43 cellular contexts compared by ENCODE assay signal in genomic region chr1:206957639-206958038, GRCh38. TPM values are rescaled to one million over a fixed set of nuclear protein-coding genes. Genes with fewer than 3 reads are reported as not detected.
"Had no signal": no experiment of that assay in that cellular context is flagged by ENCODE, and none has a peak within 500 bp of the region (broad histone marks: within the 10 kb centered on the region; RNA-seq: fewer than 3 reads in every experiment).

No MANE protein-coding gene starts in this region.

- H3K4me3 ChIP-seq: adrenal gland, ascending aorta, body of pancreas, breast epithelium, cardiac muscle cell had no signal

- H3K27me3 ChIP-seq: adrenal gland, ascending aorta, body of pancreas, breast epithelium, cardiac muscle cell had no signal

- H3K27me3 Mint-ChIP-seq: activated naive CD4-positive, alpha-beta T cell treated with anti-CD3 and anti-CD28 coated beads, Interleukin-2, amount 50 U/mL, for 24 hours; activated naive CD8-positive, alpha-beta T cell; activated naive CD8-positive, alpha-beta T cell treated with anti-CD3 and anti-CD28 coated beads for 36 hours; activated naive CD8-positive, alpha-beta T cell treated with anti-CD3 and anti-CD28 coated beads, Interleukin-2, amount 10 ng/mL, durations not matched to agents 7 days and 5 days; activated T-cell treated with anti-CD3 and anti-CD28 coated beads, Interleukin-2, amount 50 U/mL, for 24 hours; central memory CD8-positive, alpha-beta T cell had no signal

- H3K4me1 ChIP-seq: adrenal gland, ascending aorta had no signal

- ATAC-seq: activated naive CD4-positive, alpha-beta T cell treated with anti-CD3 and anti-CD28 coated beads, Interleukin-2, amount 50 U/mL, for 72 hours; activated naive CD8-positive, alpha-beta T cell treated with anti-CD3 and anti-CD28 coated beads, Interleukin-2, amount 50 U/mL, for 24 hours; activated T-cell treated with anti-CD3 and anti-CD28 coated beads, Interleukin-2, amount 50 U/mL, for 4 hours; activated T-cell treated with anti-CD3 and anti-CD28 coated beads, Interleukin-2, amount 50 U/mL, for 72 hours; activated T-helper 17 cell treated with anti-CD3 and anti-CD28 coated beads, Interleukin-2, amount 50 U/mL, for 72 hours; body of pancreas had no signal

- H3K36me3 Mint-ChIP-seq: activated naive CD4-positive, alpha-beta T cell treated with anti-CD3 and anti-CD28 coated beads, Interleukin-2, amount 10 ng/mL, durations not matched to agents 7 days and 5 days; activated naive CD4-positive, alpha-beta T cell treated with anti-CD3 and anti-CD28 coated beads, Interleukin-2, amount 50 U/mL, for 24 hours; activated naive CD4-positive, alpha-beta T cell treated with anti-CD3 and anti-CD28 coated beads, Interleukin-2, amount 50 U/mL, for 72 hours; activated naive CD8-positive, alpha-beta T cell; activated naive CD8-positive, alpha-beta T cell treated with anti-CD3 and anti-CD28 coated beads for 36 hours; activated naive CD8-positive, alpha-beta T cell treated with anti-CD3 and anti-CD28 coated beads, Interleukin-2, amount 10 ng/mL, durations not matched to agents 7 days and 5 days; brain had no signal

- H3K36me3 ChIP-seq: adrenal gland, ascending aorta, brain microvascular endothelial cell, breast epithelium, cardiac muscle cell had no signal

- H3K27ac ChIP-seq: adrenal gland, ascending aorta, body of pancreas, brain microvascular endothelial cell, cardiac muscle cell had no signal

- FAIRE-seq: astrocyte, bronchial epithelial cell had no signal

- H3K9me3 Mint-ChIP-seq: activated naive CD4-positive, alpha-beta T cell treated with anti-CD3 and anti-CD28 coated beads for 36 hours; activated naive CD4-positive, alpha-beta T cell treated with anti-CD3 and anti-CD28 coated beads, Interleukin-2, amount 10 ng/mL, durations not matched to agents 7 days and 5 days; activated naive CD4-positive, alpha-beta T cell treated with anti-CD3 and anti-CD28 coated beads, Interleukin-2, amount 50 U/mL, for 24 hours; activated naive CD4-positive, alpha-beta T cell treated with anti-CD3 and anti-CD28 coated beads, Interleukin-2, amount 50 U/mL, for 72 hours; activated naive CD8-positive, alpha-beta T cell treated with anti-CD3 and anti-CD28 coated beads for 36 hours; activated naive CD8-positive, alpha-beta T cell treated with anti-CD3 and anti-CD28 coated beads, Interleukin-2, amount 10 ng/mL, durations not matched to agents 7 days and 5 days; activated naive CD8-positive, alpha-beta T cell treated with anti-CD3 and anti-CD28 coated beads, Interleukin-2, amount 50 U/mL, for 24 hours; activated T-cell treated with anti-CD3 and anti-CD28 coated beads, Interleukin-2, amount 50 U/mL, for 24 hours; activated T-cell treated with anti-CD3 and anti-CD28 coated beads, Interleukin-2, amount 50 U/mL, for 4 hours; activated T-cell treated with anti-CD3 and anti-CD28 coated beads, Interleukin-2, amount 50 U/mL, for 72 hours; activated T-helper 1 cell treated with anti-CD3 and anti-CD28 coated beads, Interleukin-12 subunit alpha, Interleukin-12 subunit beta, Interleukin-2, Interleukin-4 antibody, amounts not matched to agents 30 ng/mL and 10 ng/mL and 1 ng/mL, durations not matched to agents 14 hours and 24 hours and 36 hours; activated T-helper 17 cell treated with anti-CD3 and anti-CD28 coated beads, Interleukin-2, amount 50 U/mL, for 72 hours; activated T-helper 2 cell treated with anti-CD3 and anti-CD28 coated beads, Interferon-gamma antibody, Interleukin-2, Interleukin-4, amounts not matched to agents 10 μg/mL and 5 μg/mL and 100 μg/mL, durations not matched to agents 14 hours and 24 hours and 36 hours; central memory CD8-positive, alpha-beta T cell had no signal

- H3K9me3 ChIP-seq: adrenal gland, ascending aorta, body of pancreas, breast epithelium had no signal

- H3K4me3 Mint-ChIP-seq: activated naive CD4-positive, alpha-beta T cell treated with anti-CD3 and anti-CD28 coated beads for 36 hours; activated naive CD4-positive, alpha-beta T cell treated with anti-CD3 and anti-CD28 coated beads, Interleukin-2, amount 10 ng/mL, durations not matched to agents 7 days and 5 days; activated naive CD4-positive, alpha-beta T cell treated with anti-CD3 and anti-CD28 coated beads, Interleukin-2, amount 50 U/mL, for 24 hours; activated naive CD8-positive, alpha-beta T cell; activated naive CD8-positive, alpha-beta T cell treated with anti-CD3 and anti-CD28 coated beads for 36 hours; activated naive CD8-positive, alpha-beta T cell treated with anti-CD3 and anti-CD28 coated beads, Interleukin-2, amount 10 ng/mL, durations not matched to agents 7 days and 5 days; activated naive CD8-positive, alpha-beta T cell treated with anti-CD3 and anti-CD28 coated beads, Interleukin-2, amount 50 U/mL, for 24 hours; activated T-cell treated with anti-CD3 and anti-CD28 coated beads, Interleukin-2, amount 50 U/mL, for 24 hours; activated T-cell treated with anti-CD3 and anti-CD28 coated beads, Interleukin-2, amount 50 U/mL, for 4 hours; activated T-cell treated with anti-CD3 and anti-CD28 coated beads, Interleukin-2, amount 50 U/mL, for 72 hours; activated T-helper 1 cell treated with anti-CD3 and anti-CD28 coated beads, Interleukin-12 subunit alpha, Interleukin-12 subunit beta, Interleukin-2, Interleukin-4 antibody, amounts not matched to agents 30 ng/mL and 10 ng/mL and 1 ng/mL, durations not matched to agents 14 hours and 24 hours and 36 hours; activated T-helper 17 cell treated with anti-CD3 and anti-CD28 coated beads, Interleukin-2, amount 50 U/mL, for 72 hours; brain; central memory CD8-positive, alpha-beta T cell had no signal

- DNase-seq: activated effector memory CD4-positive, alpha-beta T cell treated with anti-CD3 and anti-CD28 coated beads, Interleukin-2, amount 50 U/mL, for 16 hours; activated effector memory CD4-positive, alpha-beta T cell treated with Interleukin-2 at 50 U/mL for 16 hours; activated gamma-delta T cell; activated gamma-delta T cell treated with Interleukin-2 at 50 U/mL for 16 hours; activated naive CD4-positive, alpha-beta T cell; activated naive CD4-positive, alpha-beta T cell treated with anti-CD3 and anti-CD28 coated beads for 36 hours; activated naive CD4-positive, alpha-beta T cell treated with anti-CD3 and anti-CD28 coated beads, Interleukin-2, amount 10 ng/mL, durations not matched to agents 7 days and 5 days; activated naive CD4-positive, alpha-beta T cell treated with anti-CD3 and anti-CD28 coated beads, Interleukin-2, amount 50 U/mL, for 16 hours; activated naive CD4-positive, alpha-beta T cell treated with Interleukin-2 at 50 U/mL for 16 hours; activated naive CD8-positive, alpha-beta T cell treated with anti-CD3 and anti-CD28 coated beads for 36 hours; activated naive CD8-positive, alpha-beta T cell treated with anti-CD3 and anti-CD28 coated beads, Interleukin-2, amount 10 ng/mL, durations not matched to agents 7 days and 5 days; activated naive CD8-positive, alpha-beta T cell treated with anti-CD3 and anti-CD28 coated beads, Interleukin-2, amount 50 U/mL, for 24 hours; activated T-cell treated with anti-CD3 and anti-CD28 coated beads, Interleukin-2, amount 50 U/mL, for 1 hour; activated T-cell treated with anti-CD3 and anti-CD28 coated beads, Interleukin-2, amount 50 U/mL, for 24 hours; activated T-cell treated with anti-CD3 and anti-CD28 coated beads, Interleukin-2, amount 50 U/mL, for 4 hours; activated T-cell treated with anti-CD3 and anti-CD28 coated beads, Interleukin-2, amount 50 U/mL, for 48 hours; activated T-cell treated with anti-CD3 and anti-CD28 coated beads, Interleukin-2, amount 50 U/mL, for 72 hours; adrenal gland; amniotic stem cell; amygdala; anterior cingulate cortex; aorta; body of pancreas; brain microvascular endothelial cell; caudate nucleus; central memory CD4-positive, alpha-beta T cell; cerebellar nuclear complex had no signal

- H3K27ac Mint-ChIP-seq: activated naive CD4-positive, alpha-beta T cell treated with anti-CD3 and anti-CD28 coated beads for 36 hours; activated naive CD4-positive, alpha-beta T cell treated with anti-CD3 and anti-CD28 coated beads, Interleukin-2, amount 10 ng/mL, durations not matched to agents 7 days and 5 days; activated naive CD4-positive, alpha-beta T cell treated with anti-CD3 and anti-CD28 coated beads, Interleukin-2, amount 50 U/mL, for 24 hours; activated naive CD4-positive, alpha-beta T cell treated with anti-CD3 and anti-CD28 coated beads, Interleukin-2, amount 50 U/mL, for 72 hours; activated naive CD8-positive, alpha-beta T cell; activated naive CD8-positive, alpha-beta T cell treated with anti-CD3 and anti-CD28 coated beads for 36 hours; activated naive CD8-positive, alpha-beta T cell treated with anti-CD3 and anti-CD28 coated beads, Interleukin-2, amount 10 ng/mL, durations not matched to agents 7 days and 5 days; activated naive CD8-positive, alpha-beta T cell treated with anti-CD3 and anti-CD28 coated beads, Interleukin-2, amount 50 U/mL, for 24 hours; activated T-cell treated with anti-CD3 and anti-CD28 coated beads, Interleukin-2, amount 50 U/mL, for 24 hours; activated T-cell treated with anti-CD3 and anti-CD28 coated beads, Interleukin-2, amount 50 U/mL, for 72 hours; activated T-helper 1 cell treated with anti-CD3 and anti-CD28 coated beads, Interleukin-12 subunit alpha, Interleukin-12 subunit beta, Interleukin-2, Interleukin-4 antibody, amounts not matched to agents 30 ng/mL and 10 ng/mL and 1 ng/mL, durations not matched to agents 14 hours and 24 hours and 36 hours; activated T-helper 17 cell treated with anti-CD3 and anti-CD28 coated beads, Interleukin-2, amount 50 U/mL, for 72 hours; activated T-helper 2 cell treated with anti-CD3 and anti-CD28 coated beads, Interferon-gamma antibody, Interleukin-2, Interleukin-4, amounts not matched to agents 10 μg/mL and 5 μg/mL and 100 μg/mL, durations not matched to agents 14 hours and 24 hours and 36 hours had no signal

RNA-seq across cellular contexts. Expression of gene PIGR, which starts 11.4 kb away (rescaled TPM):
- total RNA-seq: activated naive CD8-positive, alpha-beta T cell treated with anti-CD3 and anti-CD28 coated beads, Interleukin-2, amount 10 ng/mL, durations not matched to agents 7 days and 5 days; activated T-helper 1 cell treated with anti-CD3 and anti-CD28 coated beads, Interleukin-12 subunit alpha, Interleukin-12 subunit beta, Interleukin-2, Interleukin-4 antibody, amounts not matched to agents 30 ng/mL and 10 ng/mL and 1 ng/mL, durations not matched to agents 14 hours and 24 hours and 36 hours; activated T-helper 2 cell treated with anti-CD3 and anti-CD28 coated beads, Interferon-gamma antibody, Interleukin-2, Interleukin-4, amounts not matched to agents 10 μg/mL and 5 μg/mL and 100 μg/mL, durations not matched to agents 14 hours and 24 hours and 36 hours; astrocyte; cardiac muscle cell; chondrocyte had no signal
- polyA plus RNA-seq: cardiac muscle cell had no signal

RNA-seq across cellular contexts. Expression of gene FCAMR, which starts 12.6 kb away (rescaled TPM):
- total RNA-seq: activated naive CD4-positive, alpha-beta T cell treated with anti-CD3 and anti-CD28 coated beads for 36 hours; activated naive CD4-positive, alpha-beta T cell treated with anti-CD3 and anti-CD28 coated beads, Interleukin-2, amount 50 U/mL, for 72 hours; activated naive CD8-positive, alpha-beta T cell treated with anti-CD3 and anti-CD28 coated beads for 36 hours; activated T-cell treated with anti-CD3 and anti-CD28 coated beads, Interleukin-2, amount 50 U/mL, for 4 hours; activated T-cell treated with anti-CD3 and anti-CD28 coated beads, Interleukin-2, amount 50 U/mL, for 72 hours; activated T-helper 1 cell treated with anti-CD3 and anti-CD28 coated beads, Interleukin-12 subunit alpha, Interleukin-12 subunit beta, Interleukin-2, Interleukin-4 antibody, amounts not matched to agents 30 ng/mL and 10 ng/mL and 1 ng/mL, durations not matched to agents 14 hours and 24 hours and 36 hours; activated T-helper 17 cell treated with anti-CD3 and anti-CD28 coated beads, Interleukin-2, amount 50 U/mL, for 72 hours; activated T-helper 2 cell treated with anti-CD3 and anti-CD28 coated beads, Interferon-gamma antibody, Interleukin-2, Interleukin-4, amounts not matched to agents 10 μg/mL and 5 μg/mL and 100 μg/mL, durations not matched to agents 14 hours and 24 hours and 36 hours; adrenal gland; aorta; ascending aorta; astrocyte; body of pancreas; breast epithelium; bronchial epithelial cell; cardiac muscle cell; cardiac septum; cerebellum; chondrocyte had no signal
- polyA plus RNA-seq: adrenal gland, aorta, cardiac muscle cell had no signal

RNA-seq across cellular contexts. Expression of gene FCMR, which starts 35.9 kb away (rescaled TPM):
- total RNA-seq: bronchial epithelial cell, cardiac muscle cell, cerebellum, chondrocyte had no signal
- polyA plus RNA-seq: cardiac muscle cell had no signal
